Comparison of ENCODE assay signal across 21 cellular contexts in genomic region chr5:42881416-42882109, GRCh38.
"Had no signal": no experiment of that assay in that cellular context is flagged by ENCODE, and none has a peak within 500 bp of the region (broad histone marks: within the 10 kb centered on the region; RNA-seq: fewer than 3 reads in every experiment).

No MANE protein-coding gene starts in this region.

- H3K9me3 ChIP-seq: heart left ventricle, tibial artery, uterus had no signal

- H3K4me3 ChIP-seq: coronary artery, heart left ventricle, tibial artery, uterus had no signal

- H3K4me1 ChIP-seq: tibial artery, uterus had no signal

- H3K27me3 ChIP-seq: heart left ventricle, tibial artery, uterus had no signal

- H3K36me3 ChIP-seq: heart left ventricle, tibial artery, uterus had no signal

- FAIRE-seq: bronchial epithelial cell, keratinocyte had no signal

- H3K27ac ChIP-seq: coronary artery, epithelial cell of prostate, tibial artery had no signal

- ATAC-seq: activated T-cell treated with anti-CD3 and anti-CD28 coated beads, Interleukin-2, amount 50 U/mL, for 72 hours; natural killer cell; T-helper 17 cell had no signal

- DNase-seq: activated CD4-positive, alpha-beta memory T cell treated with anti-CD3 and anti-CD28 coated beads for 36 hours; activated CD4-positive, alpha-beta T cell treated with anti-CD3 and anti-CD28 coated beads for 48 hours; activated CD4-positive, CD25-positive, alpha-beta regulatory T cell; activated effector memory CD4-positive, alpha-beta T cell treated with Interleukin-2 at 50 U/mL for 16 hours; activated naive CD4-positive, alpha-beta T cell treated with anti-CD3 and anti-CD28 coated beads for 36 hours; activated naive CD8-positive, alpha-beta T cell treated with anti-CD3 and anti-CD28 coated beads, Interleukin-2, amount 10 ng/mL, durations not matched to agents 7 days and 5 days; activated T-cell treated with anti-CD3 and anti-CD28 coated beads, Interleukin-2, amount 50 U/mL, for 72 hours; amygdala; cerebellar nuclear complex; heart left ventricle; midbrain; natural killer cell; stimulated activated CD4-positive, alpha-beta T cell treated with anti-CD3 and anti-CD28 coated beads, Interleukin-1b, Interleukin-23, amount 100 ng/mL, for 48 hours; substantia nigra; T-helper 17 cell; tibial artery; uterus had no signal
